16 cellular contexts compared by ENCODE assay signal in the genomic region with DNA sequence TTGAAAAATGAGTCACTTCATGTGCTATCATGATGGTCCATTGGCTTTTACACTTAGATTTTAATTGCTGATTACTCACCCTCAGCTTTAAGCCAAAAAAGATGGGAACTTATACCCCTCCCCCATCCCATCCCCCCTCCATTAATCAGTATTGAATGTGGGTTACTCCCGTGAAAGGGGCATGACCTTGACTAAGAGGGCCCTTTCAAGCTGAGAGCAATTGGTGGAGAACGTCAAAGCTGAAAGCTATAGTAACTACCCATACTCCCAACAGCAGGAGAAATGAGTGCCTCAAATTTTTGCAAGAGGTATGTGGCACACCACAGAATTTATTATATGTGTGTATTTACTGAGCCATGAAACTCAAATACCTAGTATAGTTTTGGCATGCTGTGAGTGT.
"Had no signal": no experiment of that assay in that cellular context is flagged by ENCODE, and none has a peak within 500 bp of the region (broad histone marks: within the 10 kb centered on the region; RNA-seq: fewer than 3 reads in every experiment).

No MANE protein-coding gene starts in this region.

- H3K4me3 ChIP-seq: ascending aorta, dorsolateral prefrontal cortex, suprapubic skin had no signal

- DNase-seq: activated CD4-positive, alpha-beta T cell treated with anti-CD3 and anti-CD28 coated beads for 1 hour; activated CD4-positive, alpha-beta T cell treated with anti-CD3 and anti-CD28 coated beads, Interleukin-2, amount 50 U/mL, for 4 hours; activated CD8-positive, alpha-beta memory T cell treated with anti-CD3 and anti-CD28 coated beads, Interleukin-2, amount 10 ng/mL, durations not matched to agents 7 days and 5 days; activated naive CD4-positive, alpha-beta T cell treated with anti-CD3 and anti-CD28 coated beads for 36 hours; activated naive CD8-positive, alpha-beta T cell treated with anti-CD3 and anti-CD28 coated beads, Interleukin-2, amount 50 U/mL, for 24 hours; activated T-cell treated with anti-CD3 and anti-CD28 coated beads, Interleukin-2, amount 50 U/mL, for 1 hour; dorsolateral prefrontal cortex; endodermal cell; islet precursor cell; left ventricle myocardium superior; mesendoderm; natural killer cell; right cardiac atrium; small intestine had no signal

- H3K27me3 ChIP-seq: ascending aorta, suprapubic skin had no signal

- H3K36me3 ChIP-seq: ascending aorta, suprapubic skin had no signal

- H3K9me3 ChIP-seq: ascending aorta had no signal
